16 cellular contexts compared by ENCODE assay signal in the genomic region with DNA sequence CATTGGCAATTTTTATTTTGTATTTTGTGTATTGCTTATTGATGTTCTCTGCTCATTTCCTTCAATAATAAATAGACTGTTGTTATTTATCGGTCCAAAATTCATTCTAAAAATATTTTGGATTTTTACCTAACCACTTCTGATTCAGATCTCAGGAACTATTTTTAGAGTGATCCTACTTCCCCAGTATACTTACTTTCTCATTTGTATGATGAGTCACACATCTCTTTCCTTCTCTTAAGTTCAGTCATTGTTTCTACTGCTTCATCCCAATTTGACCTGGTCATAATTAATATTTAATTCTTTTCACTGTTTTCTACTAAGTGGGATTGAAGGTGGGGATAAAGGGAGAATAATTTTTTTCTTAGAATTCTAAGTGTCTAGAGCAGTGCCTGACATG.
A peak's percentile ranks its signal among the peaks of the same experiment; 100 is the strongest.
DNase-seq lines count a peak whose midpoint lies in the region; ATAC-seq and TF ChIP-seq lines count a peak whose summit lies in the region.
"Had no signal": no experiment of that assay in that cellular context is flagged by ENCODE, and none has a peak within 500 bp of the region (broad histone marks: within the 10 kb centered on the region; RNA-seq: fewer than 3 reads in every experiment).

No MANE protein-coding gene starts in this region.

- peaks cover 5% of the 10 kb centered on the region; the same call in 1 of the 2 replicates for H3K36me3 ChIP-seq in GM23248 (ENCODE audit: low read depth)

- H3K9me3 Mint-ChIP-seq in activated CD8-positive, alpha-beta T cell treated with anti-CD3 and anti-CD28 coated beads for 36 hours = peaks cover 7% of the 10 kb centered on the region

- no peak overlapping the region for H3K4me3 Mint-ChIP-seq in activated CD8-positive, alpha-beta T cell treated with anti-CD3 and anti-CD28 coated beads for 36 hours
- H3K4me3 Mint-ChIP-seq: CD4-positive, CD25-positive, alpha-beta regulatory T cell; IgD-negative memory B cell; neural crest cell had no signal

- ATAC-seq in GM18868 (IDR thresholded peaks at IDR 0.05; ENCODE audit: unreplicated experiment) (no peak), HG03135 (IDR thresholded peaks at IDR 0.05; ENCODE audit: unreplicated experiment) (no peak), GM21367 (IDR thresholded peaks at IDR 0.05; ENCODE audit: unreplicated experiment) (no peak)
- no peak for ATAC-seq in activated CD8-positive, alpha-beta T cell treated with anti-CD3 and anti-CD28 coated beads for 36 hours

- peak overlapping the region; percentile 30 for H3K4me2 ChIP-seq in GM23248 (ENCODE audit: unreplicated experiment)

- no peaks in the 10 kb centered on the region for H3K9me3 ChIP-seq in GM23248 (ENCODE audit: low read depth)
- H3K9me3 ChIP-seq: testis had no signal

- CTCF ChIA-PET in activated CD8-positive, alpha-beta T cell treated with anti-CD3 and anti-CD28 coated beads for 36 hours (lab: Charles Lee) = no interaction called here

- peaks cover 16% of the 10 kb centered on the region for H3K4me1 ChIP-seq in GM23248 (ENCODE audit: insufficient read depth)
- H3K4me1 ChIP-seq: adrenal gland, testis had no signal

- H3K36me3 Mint-ChIP-seq in activated CD8-positive, alpha-beta T cell treated with anti-CD3 and anti-CD28 coated beads for 36 hours (ENCODE audit: low read depth) = peaks cover 44% of the 10 kb centered on the region

- no peak overlapping the region for H3K9ac ChIP-seq in GM23248

- DNase-seq in GM23248 (peak; percentile 84), OCI-M1 (lab: John Stamatoyannopoulos, UW) (peak; percentile 6), choroid plexus epithelial cell (ENCODE audit: low read depth) (peak; percentile 72), non-pigmented ciliary epithelial cell (ENCODE audit: low read depth) (peak; percentile 41)
- no peak for DNase-seq in activated CD8-positive, alpha-beta T cell treated with anti-CD3 and anti-CD28 coated beads for 36 hours
- DNase-seq: adrenal gland; CD4-positive, CD25-positive, alpha-beta regulatory T cell; effector memory CD4-positive, alpha-beta T cell; GF-D8; NCI-H1694 treated with DMSO at 0.1 percent for 48 hours; testis had no signal

- H3F3A ChIP-seq in GM23248 (ENCODE audit: insufficient read depth) = peaks cover 7% of the 10 kb centered on the region

- POLR2A ChIA-PET in activated CD8-positive, alpha-beta T cell treated with anti-CD3 and anti-CD28 coated beads for 36 hours (lab: Charles Lee) = no interaction called here

- peak overlapping the region; percentile 39; the same call in 1 of the 2 replicates for H3K27ac ChIP-seq in GM23248
- H3K27ac ChIP-seq: adrenal gland, testis had no signal

- no peak overlapping the region for H3K27ac Mint-ChIP-seq in activated CD8-positive, alpha-beta T cell treated with anti-CD3 and anti-CD28 coated beads for 36 hours
- H3K27ac Mint-ChIP-seq: CD4-positive, CD25-positive, alpha-beta regulatory T cell; IgD-negative memory B cell had no signal

- intact Hi-C loops in activated CD8-positive, alpha-beta T cell treated with anti-CD3 and anti-CD28 coated beads for 36 hours (cut with micrococcal nuclease) = no loop called here

- H3K4me3 ChIP-seq in GM23248 = no peak overlapping the region
- H3K4me3 ChIP-seq in choroid plexus epithelial cell (ENCODE audit: low read depth, low read length) = no peak overlapping the region
- H3K4me3 ChIP-seq: adrenal gland, testis had no signal

- peaks cover 3% of the 10 kb centered on the region for H3K4me1 Mint-ChIP-seq in activated CD8-positive, alpha-beta T cell treated with anti-CD3 and anti-CD28 coated beads for 36 hours (ENCODE audit: low read depth)
- H3K4me1 Mint-ChIP-seq: CD4-positive, CD25-positive, alpha-beta regulatory T cell; IgD-negative memory B cell; neural crest cell had no signal

- WGBS in GM23248 (ENCODE audit: low coverage in 1 of 2, low lambda C conversion rate in 2 of 2, missing lambda C conversion rate in 2 of 2), 2 experiments = 41 to 50% methylated on average over 1 of the region's 1 CpG

- in situ Hi-C loops in GM23248 (cut with MboI) = no loop called here

- no peaks in the 10 kb centered on the region for H4K20me1 ChIP-seq in GM23248 (ENCODE audit: insufficient read depth)

- no peaks in the 10 kb centered on the region; the same call in 1 of the 2 replicates for H3K79me2 ChIP-seq in GM23248 (ENCODE audit: insufficient read depth)

- H3K27me3 ChIP-seq in GM23248 (replicated peaks; ENCODE audit: insufficient read depth) = no peaks in the 10 kb centered on the region
- H3K27me3 ChIP-seq: adrenal gland, testis had no signal

- no peak overlapping the region for H2AFZ ChIP-seq in GM23248

- no peaks in the 10 kb centered on the region for H3K9me2 ChIP-seq in GM23248 (ENCODE audit: insufficient read depth)

- no peak for TF ChIP-seq CTCF in choroid plexus epithelial cell (conservative IDR thresholded peaks at IDR 0.05; ENCODE audit: low read depth, low read length)
- no peak for TF ChIP-seq CTCF in activated CD8-positive, alpha-beta T cell treated with anti-CD3 and anti-CD28 coated beads for 36 hours (IDR thresholded peaks at IDR 0.05)

- no peaks in the 10 kb centered on the region for H3K27me3 Mint-ChIP-seq in activated CD8-positive, alpha-beta T cell treated with anti-CD3 and anti-CD28 coated beads for 36 hours
- H3K27me3 Mint-ChIP-seq: CD4-positive, CD25-positive, alpha-beta regulatory T cell; IgD-negative memory B cell had no signal
